38 cellular contexts compared by ENCODE assay signal in the genomic region with DNA sequence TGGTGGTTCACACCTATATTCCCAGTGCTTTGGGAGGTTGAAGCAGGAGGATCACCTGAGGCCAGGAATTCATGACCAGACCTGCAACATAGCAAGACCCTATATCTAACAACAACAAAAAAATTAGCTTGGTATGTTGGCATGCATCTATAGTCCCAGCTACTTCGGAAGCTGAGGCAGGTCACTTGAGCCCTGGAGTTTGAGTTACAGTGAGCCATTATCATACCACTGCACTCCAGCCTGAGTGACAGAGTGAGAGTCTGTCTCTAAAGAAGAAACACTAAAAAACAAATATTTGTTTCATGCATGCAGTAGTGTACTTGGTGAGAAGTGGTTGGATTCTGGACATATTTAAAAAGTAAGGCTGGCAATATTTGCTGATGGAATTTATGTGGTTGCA.
"Had no signal": no experiment of that assay in that cellular context is flagged by ENCODE, and none has a peak within 500 bp of the region (broad histone marks: within the 10 kb centered on the region; RNA-seq: fewer than 3 reads in every experiment).

No MANE protein-coding gene starts in this region.

- ATAC-seq: activated naive CD4-positive, alpha-beta T cell treated with anti-CD3 and anti-CD28 coated beads, Interleukin-2, amount 50 U/mL, for 72 hours; activated naive CD8-positive, alpha-beta T cell treated with anti-CD3 and anti-CD28 coated beads, Interleukin-2, amount 50 U/mL, for 24 hours; activated T-cell treated with anti-CD3 and anti-CD28 coated beads, Interleukin-2, amount 50 U/mL, for 4 hours; activated T-helper 17 cell treated with anti-CD3 and anti-CD28 coated beads, Interleukin-2, amount 50 U/mL, for 72 hours; body of pancreas had no signal

- H3K4me3 Mint-ChIP-seq: activated naive CD4-positive, alpha-beta T cell treated with anti-CD3 and anti-CD28 coated beads for 36 hours; activated naive CD4-positive, alpha-beta T cell treated with anti-CD3 and anti-CD28 coated beads, Interleukin-2, amount 10 ng/mL, durations not matched to agents 7 days and 5 days; activated naive CD4-positive, alpha-beta T cell treated with anti-CD3 and anti-CD28 coated beads, Interleukin-2, amount 50 U/mL, for 24 hours; activated naive CD8-positive, alpha-beta T cell; activated naive CD8-positive, alpha-beta T cell treated with anti-CD3 and anti-CD28 coated beads for 36 hours; activated naive CD8-positive, alpha-beta T cell treated with anti-CD3 and anti-CD28 coated beads, Interleukin-2, amount 10 ng/mL, durations not matched to agents 7 days and 5 days; activated naive CD8-positive, alpha-beta T cell treated with anti-CD3 and anti-CD28 coated beads, Interleukin-2, amount 50 U/mL, for 24 hours; activated T-cell treated with anti-CD3 and anti-CD28 coated beads, Interleukin-2, amount 50 U/mL, for 24 hours; activated T-cell treated with anti-CD3 and anti-CD28 coated beads, Interleukin-2, amount 50 U/mL, for 4 hours; activated T-helper 1 cell treated with anti-CD3 and anti-CD28 coated beads, Interleukin-12 subunit alpha, Interleukin-12 subunit beta, Interleukin-2, Interleukin-4 antibody, amounts not matched to agents 30 ng/mL and 10 ng/mL and 1 ng/mL, durations not matched to agents 14 hours and 24 hours and 36 hours; activated T-helper 17 cell treated with anti-CD3 and anti-CD28 coated beads, Interleukin-2, amount 50 U/mL, for 72 hours; brain; central memory CD8-positive, alpha-beta T cell had no signal

- H3K36me3 ChIP-seq: adrenal gland, ascending aorta, brain microvascular endothelial cell, breast epithelium, cardiac muscle cell had no signal

- H3K27ac Mint-ChIP-seq: activated naive CD4-positive, alpha-beta T cell treated with anti-CD3 and anti-CD28 coated beads for 36 hours; activated naive CD4-positive, alpha-beta T cell treated with anti-CD3 and anti-CD28 coated beads, Interleukin-2, amount 10 ng/mL, durations not matched to agents 7 days and 5 days; activated naive CD4-positive, alpha-beta T cell treated with anti-CD3 and anti-CD28 coated beads, Interleukin-2, amount 50 U/mL, for 24 hours; activated naive CD4-positive, alpha-beta T cell treated with anti-CD3 and anti-CD28 coated beads, Interleukin-2, amount 50 U/mL, for 72 hours; activated naive CD8-positive, alpha-beta T cell; activated naive CD8-positive, alpha-beta T cell treated with anti-CD3 and anti-CD28 coated beads for 36 hours; activated naive CD8-positive, alpha-beta T cell treated with anti-CD3 and anti-CD28 coated beads, Interleukin-2, amount 10 ng/mL, durations not matched to agents 7 days and 5 days; activated naive CD8-positive, alpha-beta T cell treated with anti-CD3 and anti-CD28 coated beads, Interleukin-2, amount 50 U/mL, for 24 hours; activated T-cell treated with anti-CD3 and anti-CD28 coated beads, Interleukin-2, amount 50 U/mL, for 24 hours; activated T-helper 1 cell treated with anti-CD3 and anti-CD28 coated beads, Interleukin-12 subunit alpha, Interleukin-12 subunit beta, Interleukin-2, Interleukin-4 antibody, amounts not matched to agents 30 ng/mL and 10 ng/mL and 1 ng/mL, durations not matched to agents 14 hours and 24 hours and 36 hours; activated T-helper 17 cell treated with anti-CD3 and anti-CD28 coated beads, Interleukin-2, amount 50 U/mL, for 72 hours; activated T-helper 2 cell treated with anti-CD3 and anti-CD28 coated beads, Interferon-gamma antibody, Interleukin-2, Interleukin-4, amounts not matched to agents 10 μg/mL and 5 μg/mL and 100 μg/mL, durations not matched to agents 14 hours and 24 hours and 36 hours; brain had no signal

- H3K27ac ChIP-seq: adrenal gland, ascending aorta, body of pancreas, brain microvascular endothelial cell, breast epithelium, cardiac muscle cell had no signal

- H3K36me3 Mint-ChIP-seq: activated naive CD4-positive, alpha-beta T cell treated with anti-CD3 and anti-CD28 coated beads, Interleukin-2, amount 10 ng/mL, durations not matched to agents 7 days and 5 days; activated naive CD8-positive, alpha-beta T cell treated with anti-CD3 and anti-CD28 coated beads, Interleukin-2, amount 10 ng/mL, durations not matched to agents 7 days and 5 days had no signal

- H3K27me3 ChIP-seq: adrenal gland, ascending aorta, body of pancreas, brain microvascular endothelial cell, breast epithelium, cardiac muscle cell had no signal

- H3K9me3 Mint-ChIP-seq: activated T-helper 1 cell treated with anti-CD3 and anti-CD28 coated beads, Interleukin-12 subunit alpha, Interleukin-12 subunit beta, Interleukin-2, Interleukin-4 antibody, amounts not matched to agents 30 ng/mL and 10 ng/mL and 1 ng/mL, durations not matched to agents 14 hours and 24 hours and 36 hours; activated T-helper 17 cell treated with anti-CD3 and anti-CD28 coated beads, Interleukin-2, amount 50 U/mL, for 72 hours had no signal

- H3K4me1 ChIP-seq: adrenal gland, ascending aorta, body of pancreas, breast epithelium had no signal

- DNase-seq: activated effector memory CD4-positive, alpha-beta T cell treated with anti-CD3 and anti-CD28 coated beads, Interleukin-2, amount 50 U/mL, for 16 hours; activated effector memory CD4-positive, alpha-beta T cell treated with Interleukin-2 at 50 U/mL for 16 hours; activated gamma-delta T cell; activated gamma-delta T cell treated with Interleukin-2 at 50 U/mL for 16 hours; activated naive CD4-positive, alpha-beta T cell; activated naive CD4-positive, alpha-beta T cell treated with anti-CD3 and anti-CD28 coated beads for 36 hours; activated naive CD4-positive, alpha-beta T cell treated with anti-CD3 and anti-CD28 coated beads, Interleukin-2, amount 10 ng/mL, durations not matched to agents 7 days and 5 days; activated naive CD4-positive, alpha-beta T cell treated with anti-CD3 and anti-CD28 coated beads, Interleukin-2, amount 50 U/mL, for 16 hours; activated naive CD4-positive, alpha-beta T cell treated with Interleukin-2 at 50 U/mL for 16 hours; activated naive CD8-positive, alpha-beta T cell treated with anti-CD3 and anti-CD28 coated beads for 36 hours; activated naive CD8-positive, alpha-beta T cell treated with anti-CD3 and anti-CD28 coated beads, Interleukin-2, amount 10 ng/mL, durations not matched to agents 7 days and 5 days; activated naive CD8-positive, alpha-beta T cell treated with anti-CD3 and anti-CD28 coated beads, Interleukin-2, amount 50 U/mL, for 24 hours; activated T-cell treated with anti-CD3 and anti-CD28 coated beads for 4 hours; activated T-cell treated with anti-CD3 and anti-CD28 coated beads, Interleukin-2, amount 50 U/mL, for 1 hour; activated T-cell treated with anti-CD3 and anti-CD28 coated beads, Interleukin-2, amount 50 U/mL, for 24 hours; activated T-cell treated with anti-CD3 and anti-CD28 coated beads, Interleukin-2, amount 50 U/mL, for 4 hours; activated T-cell treated with anti-CD3 and anti-CD28 coated beads, Interleukin-2, amount 50 U/mL, for 48 hours; adrenal gland; amniotic stem cell; amygdala; anterior cingulate cortex; aorta; body of pancreas; brain microvascular endothelial cell; caudate nucleus; central memory CD4-positive, alpha-beta T cell; cerebellar nuclear complex had no signal

- H3K27me3 Mint-ChIP-seq: activated naive CD4-positive, alpha-beta T cell treated with anti-CD3 and anti-CD28 coated beads, Interleukin-2, amount 10 ng/mL, durations not matched to agents 7 days and 5 days; activated naive CD4-positive, alpha-beta T cell treated with anti-CD3 and anti-CD28 coated beads, Interleukin-2, amount 50 U/mL, for 24 hours; activated naive CD8-positive, alpha-beta T cell; activated naive CD8-positive, alpha-beta T cell treated with anti-CD3 and anti-CD28 coated beads for 36 hours; activated naive CD8-positive, alpha-beta T cell treated with anti-CD3 and anti-CD28 coated beads, Interleukin-2, amount 10 ng/mL, durations not matched to agents 7 days and 5 days; activated naive CD8-positive, alpha-beta T cell treated with anti-CD3 and anti-CD28 coated beads, Interleukin-2, amount 50 U/mL, for 24 hours; activated T-cell treated with anti-CD3 and anti-CD28 coated beads, Interleukin-2, amount 50 U/mL, for 24 hours; activated T-helper 17 cell treated with anti-CD3 and anti-CD28 coated beads, Interleukin-2, amount 50 U/mL, for 72 hours; central memory CD8-positive, alpha-beta T cell had no signal

- H3K9me3 ChIP-seq: adrenal gland, body of pancreas, breast epithelium had no signal

- H3K4me1 Mint-ChIP-seq: activated naive CD4-positive, alpha-beta T cell treated with anti-CD3 and anti-CD28 coated beads, Interleukin-2, amount 10 ng/mL, durations not matched to agents 7 days and 5 days; activated naive CD4-positive, alpha-beta T cell treated with anti-CD3 and anti-CD28 coated beads, Interleukin-2, amount 50 U/mL, for 24 hours; activated naive CD8-positive, alpha-beta T cell treated with anti-CD3 and anti-CD28 coated beads for 36 hours; activated naive CD8-positive, alpha-beta T cell treated with anti-CD3 and anti-CD28 coated beads, Interleukin-2, amount 10 ng/mL, durations not matched to agents 7 days and 5 days; activated naive CD8-positive, alpha-beta T cell treated with anti-CD3 and anti-CD28 coated beads, Interleukin-2, amount 50 U/mL, for 24 hours; activated T-helper 17 cell treated with anti-CD3 and anti-CD28 coated beads, Interleukin-2, amount 50 U/mL, for 72 hours; brain; central memory CD8-positive, alpha-beta T cell had no signal

- H3K4me3 ChIP-seq: adrenal gland, ascending aorta, body of pancreas, breast epithelium, cardiac muscle cell had no signal
